In the genomic region with DNA sequence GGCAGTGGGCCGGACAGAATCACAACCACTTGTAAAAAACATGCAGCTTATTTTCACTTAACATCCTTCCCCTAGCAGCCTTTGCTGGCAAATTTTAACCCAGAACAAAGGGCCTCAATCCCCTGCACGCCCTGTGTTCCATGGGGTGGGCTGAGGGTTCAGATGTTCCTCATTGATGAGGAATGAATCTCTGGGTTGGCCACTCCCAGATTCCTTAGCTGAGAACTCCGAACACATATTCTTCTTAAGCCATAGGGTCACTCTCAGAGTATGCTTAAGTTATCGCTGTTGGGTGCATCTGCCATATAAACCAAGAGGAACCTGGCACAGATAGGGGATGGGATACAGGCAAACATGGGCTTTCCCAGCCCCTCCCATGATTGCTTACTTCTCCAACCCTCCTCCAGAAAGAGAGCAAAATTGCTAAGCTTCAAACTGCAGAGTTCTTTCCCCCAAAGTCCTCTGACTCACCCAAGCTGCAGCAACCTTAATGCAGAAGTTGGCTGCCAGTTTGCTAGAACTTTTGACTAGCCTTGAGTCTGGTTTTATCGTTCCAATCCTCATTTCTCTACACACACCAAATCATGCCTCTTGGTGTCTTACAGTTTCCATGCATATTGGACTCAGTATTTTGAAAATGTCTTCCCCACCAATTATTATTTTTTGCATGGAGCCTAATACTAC, we compare ENCODE assay signal across 19 cellular contexts.
A peak's percentile ranks its signal among the peaks of the same experiment; 100 is the strongest.
DNase-seq lines count a peak whose midpoint lies in the region; ATAC-seq, FAIRE-seq and TF ChIP-seq lines count a peak whose summit lies in the region.
"Had no signal": no experiment of that assay in that cellular context is flagged by ENCODE, and none has a peak within 500 bp of the region (broad histone marks: within the 10 kb centered on the region; RNA-seq: fewer than 3 reads in every experiment).

No MANE protein-coding gene starts in this region.

- ATAC-seq in SK-N-SH treated with all-trans-retinoic acid at 6 μM for 48 hours (peak; percentile 73), GM23338 (no peak)

- H3K27me3 Mint-ChIP-seq in GM23338 (ENCODE audit: insufficient read depth, low read depth, poor library complexity) (no peaks in the 10 kb centered on the region), endothelial cell (ENCODE audit: unreplicated experiment) (no peaks in the 10 kb centered on the region)
- H3K27me3 Mint-ChIP-seq: activated CD4-positive, alpha-beta memory T cell treated with anti-CD3 and anti-CD28 coated beads, Interleukin-2, amount 10 ng/mL, durations not matched to agents 7 days and 5 days had no signal

- H3K4me1 Mint-ChIP-seq in GM23338: peaks cover 10% of the 10 kb centered on the region; the same call in 2 of the 3 replicates
- H3K4me1 Mint-ChIP-seq in endothelial cell (ENCODE audit: unreplicated experiment): no peaks in the 10 kb centered on the region

- H3K4me3 ChIP-seq in ACC112 (ENCODE audit: low read depth, low read length) (no peak overlapping the region), kidney (ENCODE audit: low read length in 2 of 2) (no peak overlapping the region), GM23338 (no peak overlapping the region)
- H3K4me3 ChIP-seq: uterus had no signal

- H3K27me3 ChIP-seq in ACC112 (ENCODE audit: insufficient read depth, low read length) (no peaks in the 10 kb centered on the region), GM23338 (ENCODE audit: insufficient read depth) (no peaks in the 10 kb centered on the region)
- H3K27me3 ChIP-seq: uterus had no signal

- peaks cover 13% of the 10 kb centered on the region for H3K4me1 ChIP-seq in ACC112 (ENCODE audit: control insufficient read depth, insufficient read depth, low read length, unreplicated experiment)
- no peaks in the 10 kb centered on the region for H3K4me1 ChIP-seq in kidney (ENCODE audit: control insufficient read depth in 1 of 2, insufficient read depth in 1 of 2, low read depth in 1 of 2, low read length in 2 of 2)
- H3K4me1 ChIP-seq in GM23338 (ENCODE audit: insufficient read depth): peaks cover 4% of the 10 kb centered on the region; the same call in 1 of the 2 replicates
- H3K4me1 ChIP-seq: uterus had no signal

- DNase-seq in HS-27A (ENCODE audit: low read depth) (peak; percentile 23), fibroblast of the conjunctiva (ENCODE audit: low read depth) (peak; percentile 33), kidney (no peak), NCI-H510A treated with DMSO at 0.1 percent for 48 hours (lab: John Stamatoyannopoulos, UW) (no peak), GM23338 (ENCODE audit: low spot score) (no peak), endothelial cell (ENCODE audit: low spot score) (no peak)
- DNase-seq: activated CD4-positive, alpha-beta memory T cell treated with anti-CD3 and anti-CD28 coated beads, Interleukin-2, amount 10 ng/mL, durations not matched to agents 7 days and 5 days; anterior cingulate cortex; dermis blood vessel endothelial cell; KG1; mesendoderm; NCI-H2029; SHP77 treated with DMSO at 0.1 percent for 48 hours; small intestine; stimulated activated naive CD4-positive, alpha-beta T cell treated with Interleukin-2 at 50 U/mL for 16 hours; uterus had no signal

- H3K4me3 Mint-ChIP-seq in GM23338 (no peak overlapping the region), endothelial cell (ENCODE audit: unreplicated experiment) (no peak overlapping the region)
- H3K4me3 Mint-ChIP-seq: activated CD4-positive, alpha-beta memory T cell treated with anti-CD3 and anti-CD28 coated beads, Interleukin-2, amount 10 ng/mL, durations not matched to agents 7 days and 5 days had no signal

- H3K36me3 Mint-ChIP-seq in GM23338 (ENCODE audit: low read depth) (no peaks in the 10 kb centered on the region), endothelial cell (ENCODE audit: low read depth, unreplicated experiment) (no peaks in the 10 kb centered on the region)

- TF ChIP-seq CTCF in kidney (IDR thresholded peaks at IDR 0.05; ENCODE audit: borderline replicate concordance, extremely low read depth, insufficient read depth) (no peak), GM23338 (conservative IDR thresholded peaks at IDR 0.05; ENCODE audit: low read depth in 2 of 2) (no peak), endothelial cell (IDR thresholded peaks at IDR 0.05; ENCODE audit: unreplicated experiment) (no peak)

- H3K79me2 ChIP-seq in ACC112 (ENCODE audit: control insufficient read depth, insufficient read depth, low read length, unreplicated experiment) (no peaks in the 10 kb centered on the region), GM23338 (replicated peaks; ENCODE audit: insufficient read depth) (no peaks in the 10 kb centered on the region)

- H3K9ac ChIP-seq in kidney (ENCODE audit: low read length in 2 of 2): no peak overlapping the region

- intact Hi-C loops in kidney (cut with DNase I): no loop called here

- FAIRE-seq in kidney (lab: Jason Lieb, UNC): no peak
- FAIRE-seq: frontal cortex, small intestine had no signal

- no peaks in the 10 kb centered on the region for H3K36me3 ChIP-seq in ACC112 (ENCODE audit: insufficient read depth, low read length)
- no peaks in the 10 kb centered on the region for H3K36me3 ChIP-seq in kidney (ENCODE audit: control insufficient read depth in 1 of 2, insufficient read depth in 2 of 2, low read length in 2 of 2)
- no peaks in the 10 kb centered on the region for H3K36me3 ChIP-seq in GM23338 (ENCODE audit: insufficient read depth)
- H3K36me3 ChIP-seq: uterus had no signal

- H2AFZ ChIP-seq in ACC112 (ENCODE audit: low read length, unreplicated experiment) (peak overlapping the region; percentile 73), GM23338 (no peak overlapping the region)

- H3K4me2 ChIP-seq in GM23338: no peak overlapping the region

- H3K9me2 ChIP-seq in GM23338 (ENCODE audit: insufficient read depth): no peaks in the 10 kb centered on the region; the same call in 1 of the 2 replicates

- no peaks in the 10 kb centered on the region for H3K9me3 ChIP-seq in kidney (ENCODE audit: control insufficient read depth in 1 of 2, low read length in 2 of 2)
- H3K9me3 ChIP-seq: uterus had no signal

- no peaks in the 10 kb centered on the region for H3F3A ChIP-seq in GM23338 (replicated peaks; ENCODE audit: low read depth)

- no peaks in the 10 kb centered on the region; the same call in 1 of the 2 replicates for H4K20me1 ChIP-seq in GM23338 (replicated peaks; ENCODE audit: insufficient read depth)

- H3K27ac Mint-ChIP-seq in GM23338 (no peak overlapping the region), endothelial cell (ENCODE audit: unreplicated experiment) (no peak overlapping the region)
- H3K27ac Mint-ChIP-seq: activated CD4-positive, alpha-beta memory T cell treated with anti-CD3 and anti-CD28 coated beads, Interleukin-2, amount 10 ng/mL, durations not matched to agents 7 days and 5 days had no signal

- H3K9me3 Mint-ChIP-seq in GM23338 (no peaks in the 10 kb centered on the region), endothelial cell (ENCODE audit: unreplicated experiment) (no peaks in the 10 kb centered on the region)

- no peak overlapping the region for H3K27ac ChIP-seq in ACC112 (ENCODE audit: low read depth, low read length)
- H3K27ac ChIP-seq in kidney (ENCODE audit: low read depth in 2 of 2, low read length in 2 of 2): no peak overlapping the region
- no peak overlapping the region for H3K27ac ChIP-seq in GM23338 (ENCODE audit: low read depth)
- H3K27ac ChIP-seq: uterus had no signal

TF ChIP-seq in SK-N-SH treated with all-trans-retinoic acid at 6 μM for 48 hours, 23 proteins besides CTCF, POLR2A, EP300 and RAD21 (continues in another document):
- TF ChIP-seq CSDC2 (CRISPR knock-in tag; IDR thresholded peaks at IDR 0.05): no peak
- TF ChIP-seq PPARA (CRISPR knock-in tag; IDR thresholded peaks at IDR 0.05; ENCODE audit: borderline replicate concordance): no peak
- TF ChIP-seq SNAI2 (CRISPR knock-in tag; IDR thresholded peaks at IDR 0.05): no peak
- no peak for TF ChIP-seq TOX (CRISPR knock-in tag; IDR thresholded peaks at IDR 0.05; ENCODE audit: borderline replicate concordance)
- no peak for TF ChIP-seq RARB (CRISPR knock-in tag; IDR thresholded peaks at IDR 0.05)
- TF ChIP-seq BACH2 (CRISPR knock-in tag; IDR thresholded peaks at IDR 0.05; ENCODE audit: borderline replicate concordance): no peak
- no peak for TF ChIP-seq ISL1 (CRISPR knock-in tag; IDR thresholded peaks at IDR 0.05)

TF ChIP-seq in GM23338, 12 proteins besides CTCF, POLR2A, EP300 and RAD21 (continues in another document):
- TF ChIP-seq, protein P1, sequence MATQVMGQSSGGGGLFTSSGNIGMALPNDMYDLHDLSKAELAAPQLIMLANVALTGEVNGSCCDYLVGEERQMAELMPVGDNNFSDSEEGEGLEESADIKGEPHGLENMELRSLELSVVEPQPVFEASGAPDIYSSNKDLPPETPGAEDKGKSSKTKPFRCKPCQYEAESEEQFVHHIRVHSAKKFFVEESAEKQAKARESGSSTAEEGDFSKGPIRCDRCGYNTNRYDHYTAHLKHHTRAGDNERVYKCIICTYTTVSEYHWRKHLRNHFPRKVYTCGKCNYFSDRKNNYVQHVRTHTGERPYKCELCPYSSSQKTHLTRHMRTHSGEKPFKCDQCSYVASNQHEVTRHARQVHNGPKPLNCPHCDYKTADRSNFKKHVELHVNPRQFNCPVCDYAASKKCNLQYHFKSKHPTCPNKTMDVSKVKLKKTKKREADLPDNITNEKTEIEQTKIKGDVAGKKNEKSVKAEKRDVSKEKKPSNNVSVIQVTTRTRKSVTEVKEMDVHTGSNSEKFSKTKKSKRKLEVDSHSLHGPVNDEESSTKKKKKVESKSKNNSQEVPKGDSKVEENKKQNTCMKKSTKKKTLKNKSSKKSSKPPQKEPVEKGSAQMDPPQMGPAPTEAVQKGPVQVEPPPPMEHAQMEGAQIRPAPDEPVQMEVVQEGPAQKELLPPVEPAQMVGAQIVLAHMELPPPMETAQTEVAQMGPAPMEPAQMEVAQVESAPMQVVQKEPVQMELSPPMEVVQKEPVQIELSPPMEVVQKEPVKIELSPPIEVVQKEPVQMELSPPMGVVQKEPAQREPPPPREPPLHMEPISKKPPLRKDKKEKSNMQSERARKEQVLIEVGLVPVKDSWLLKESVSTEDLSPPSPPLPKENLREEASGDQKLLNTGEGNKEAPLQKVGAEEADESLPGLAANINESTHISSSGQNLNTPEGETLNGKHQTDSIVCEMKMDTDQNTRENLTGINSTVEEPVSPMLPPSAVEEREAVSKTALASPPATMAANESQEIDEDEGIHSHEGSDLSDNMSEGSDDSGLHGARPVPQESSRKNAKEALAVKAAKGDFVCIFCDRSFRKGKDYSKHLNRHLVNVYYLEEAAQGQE (IDR thresholded peaks at IDR 0.05; ENCODE audit: unreplicated experiment): no peak
- TF ChIP-seq STAT1 (IDR thresholded peaks at IDR 0.05; ENCODE audit: unreplicated experiment): no peak
- TF ChIP-seq EZH2 (IDR thresholded peaks at IDR 0.05; ENCODE audit: low read depth, unreplicated experiment): no peak

Comparison
In these comparisons a context has a peak if more than half of its experiments do, and no peak if none do; other contexts are left out.
1. DNase-seq: peak in HS-27A (single experiment) and fibroblast of the conjunctiva (single experiment); none in kidney (single experiment), NCI-H510A treated with DMSO at 0.1 percent for 48 hours (single experiment), GM23338 (single experiment) and endothelial cell (single experiment).